Comparison of ENCODE assay signal across 8 cellular contexts in genomic region chr3:40452876-40453730, GRCh38. TPM values are rescaled to one million over a fixed set of nuclear protein-coding genes. Genes with fewer than 3 reads are reported as not detected.
A peak's percentile ranks its signal among the peaks of the same experiment; 100 is the strongest.
DNase-seq lines count a peak whose midpoint lies in the region; ATAC-seq and TF ChIP-seq lines count a peak whose summit lies in the region.

No MANE protein-coding gene starts in this region.

- no peak overlapping the region for H2BK12ac ChIP-seq in H9 (ENCODE audit: insufficient read length, low read depth, low read length)

- no peak overlapping the region for H3K56ac ChIP-seq in H9 (ENCODE audit: insufficient read length, low read depth, low read length)

- H2AFZ ChIP-seq in H9 (ENCODE audit: low read length), result peak overlapping the region; percentile 34

- H2BK15ac ChIP-seq in H9 (ENCODE audit: low read depth, low read length), result no peak overlapping the region

- H3T11ph ChIP-seq in H9 (ENCODE audit: low read length), result no peak overlapping the region

- DNase-seq in H9, result peak; percentile 100
- DNase-seq in M059J (ENCODE audit: low read depth), result peak; percentile 97
- DNase-seq in activated effector memory CD4-positive, alpha-beta T cell treated with anti-CD3 and anti-CD28 coated beads, Interleukin-2, amount 50 U/mL, for 16 hours, result peak; percentile 98
- DNase-seq in fibroblast of the aortic adventitia (ENCODE audit: low read depth), result peak; percentile 98
- peak; percentile 98 for DNase-seq in natural killer cell treated with Interleukin-12 subunit alpha and Interleukin-12 subunit beta and Interleukin-15 and Interleukin-18, amount 100 ng/mL, for 72 hours (ENCODE audit: low spot score)
- peak; percentile 97 for DNase-seq in stimulated activated naive CD4-positive, alpha-beta T cell treated with Interleukin-2 at 50 U/mL for 16 hours (lab: John Stamatoyannopoulos, UW)

- H3K36me3 ChIP-seq in ES-I3 (ENCODE audit: insufficient read depth, low read length), result peaks cover 4% of the 10 kb centered on the region

- peak overlapping the region; percentile 82 for H3K14ac ChIP-seq in H9 (ENCODE audit: insufficient read depth, low read length)

- no peaks in the 10 kb centered on the region for H3K9me3 ChIP-seq in ES-I3 (ENCODE audit: control insufficient read depth, insufficient read depth, low read length)
- H3K9me3 ChIP-seq in H9 (ENCODE audit: control insufficient read depth, low read depth, low read length), result no peaks in the 10 kb centered on the region

- H3K4me3 ChIP-seq in fibroblast of the aortic adventitia (ENCODE audit: low read depth, low read length), result peak overlapping the region; percentile 92

- no peak overlapping the region for H2AK5ac ChIP-seq in H9 (ENCODE audit: insufficient read length, low read length)

- H3K18ac ChIP-seq in H9 (ENCODE audit: insufficient read length, low read depth, low read length), result peak overlapping the region; percentile 90

- peaks cover 11 to 21% of the 10 kb centered on the region in 2 experiments for H3K4me1 Mint-ChIP-seq in H9
- peaks cover 30 to 31% of the 10 kb centered on the region in 2 donors for H3K4me1 Mint-ChIP-seq in natural killer cell treated with Interleukin-12 subunit alpha and Interleukin-12 subunit beta and Interleukin-15 and Interleukin-18, amount 100 ng/mL, for 72 hours (ENCODE audit: low read depth in 2 of 2)

- TF ChIP-seq POLR2A in Raji (IDR thresholded peaks at IDR 0.05; ENCODE audit: insufficient read depth, low read depth, low read length), result peak; percentile 86

- H3K9me3 Mint-ChIP-seq in H9, result no peaks in the 10 kb centered on the region
- H3K9me3 Mint-ChIP-seq in natural killer cell treated with Interleukin-12 subunit alpha and Interleukin-12 subunit beta and Interleukin-15 and Interleukin-18, amount 100 ng/mL, for 72 hours, result peaks cover 2% of the 10 kb centered on the region

- H2BK5ac ChIP-seq in H9 (ENCODE audit: insufficient read length, low read length), result peak overlapping the region; percentile 23

- no peak overlapping the region for H2BK20ac ChIP-seq in H9 (ENCODE audit: low read depth, low read length, poor library complexity, severe bottlenecking)

- H3K9ac ChIP-seq in ES-I3 (ENCODE audit: low read depth, low read length) (peak overlapping the region; percentile 86), H9 (ENCODE audit: extremely low read depth, insufficient read length, low read length) (peak overlapping the region; percentile 87)

- H3K4ac ChIP-seq in H9 (ENCODE audit: low read depth, low read length), result no peak overlapping the region; the same call in 1 of the 2 replicates

- no peak overlapping the region for H4K91ac ChIP-seq in H9 (ENCODE audit: insufficient read length, low read depth, low read length)

- WGBS in H9 (ENCODE audit: extremely low coverage, insufficient read length, low lambda C conversion rate), result no CpG with 5 or more reads among the region's 41 CpGs

- H3K4me2 ChIP-seq in H9 (ENCODE audit: insufficient read depth, insufficient read length, low read length), result peak overlapping the region; percentile 82

- no peak overlapping the region for H2BK120ac ChIP-seq in H9 (ENCODE audit: low read depth, low read length, poor library complexity, severe bottlenecking)

- H3K23ac ChIP-seq in H9 (ENCODE audit: insufficient read length, low read depth, low read length), result no peak overlapping the region

- H3K79me1 ChIP-seq in H9 (ENCODE audit: insufficient read depth, low read depth, low read length, poor library complexity, severe bottlenecking), result no peaks in the 10 kb centered on the region

- peaks cover 5 to 9% (median 6%) of the 10 kb centered on the region in 3 experiments for H3K36me3 Mint-ChIP-seq in H9 (ENCODE audit: insufficient read depth in 1 of 3, low read depth in 3 of 3)
- H3K36me3 Mint-ChIP-seq in natural killer cell treated with Interleukin-12 subunit alpha and Interleukin-12 subunit beta and Interleukin-15 and Interleukin-18, amount 100 ng/mL, for 72 hours, result peaks cover 12% of the 10 kb centered on the region

- H4K20me1 ChIP-seq in H9 (ENCODE audit: control insufficient read depth, insufficient read depth, insufficient read length), result no peaks in the 10 kb centered on the region

- H3K27me3 Mint-ChIP-seq in H9 (ENCODE audit: low read depth), result peaks cover 3% of the 10 kb centered on the region; the same call in 1 of the 2 replicates
- no peaks in the 10 kb centered on the region for H3K27me3 Mint-ChIP-seq in natural killer cell treated with Interleukin-12 subunit alpha and Interleukin-12 subunit beta and Interleukin-15 and Interleukin-18, amount 100 ng/mL, for 72 hours

- peaks cover 11% of the 10 kb centered on the region for H3K23me2 ChIP-seq in H9 (ENCODE audit: insufficient read length, low read depth, low read length, poor library complexity, severe bottlenecking)

- H3K27me3 ChIP-seq in H9 (ENCODE audit: insufficient read depth, low read length), result no peaks in the 10 kb centered on the region

- H3K79me2 ChIP-seq in H9 (ENCODE audit: insufficient read depth, low read length), result peaks cover 7% of the 10 kb centered on the region; the same call in 1 of the 2 replicates

- H3K27ac ChIP-seq in H9 (ENCODE audit: insufficient read length, low read depth, low read length), result peak overlapping the region; percentile 27

- peak; percentile 96 to 97 for ATAC-seq in natural killer cell treated with Interleukin-12 subunit alpha and Interleukin-12 subunit beta and Interleukin-15 and Interleukin-18, amount 100 ng/mL, for 72 hours

- H3K27ac Mint-ChIP-seq in H9, result peak overlapping the region; percentile 98 to 99 (median 99)
- peak overlapping the region; percentile 87 to 98 for H3K27ac Mint-ChIP-seq in natural killer cell treated with Interleukin-12 subunit alpha and Interleukin-12 subunit beta and Interleukin-15 and Interleukin-18, amount 100 ng/mL, for 72 hours

- peak overlapping the region; percentile 86 to 91 for H3K4me3 Mint-ChIP-seq in H9
- peak overlapping the region; percentile 96 for H3K4me3 Mint-ChIP-seq in natural killer cell treated with Interleukin-12 subunit alpha and Interleukin-12 subunit beta and Interleukin-15 and Interleukin-18, amount 100 ng/mL, for 72 hours

- H4K8ac ChIP-seq in H9 (replicated peaks; ENCODE audit: insufficient read length, low read depth, low read length), result no peak overlapping the region

- peak overlapping the region; percentile 20 for H4K5ac ChIP-seq in H9 (ENCODE audit: insufficient read length, low read depth, low read length)

- TF ChIP-seq CTCF in H9 (conservative IDR thresholded peaks at IDR 0.05) (no peak), fibroblast of the aortic adventitia (IDR thresholded peaks at IDR 0.05; ENCODE audit: insufficient read depth, low read length) (no peak)

- H3K4me1 ChIP-seq in ES-I3 (ENCODE audit: insufficient read depth, low read length) (0 out of 2 replicates have a peak, but pooled peaks cover 1% of the 10 kb centered on the region), H9 (ENCODE audit: insufficient read depth, low read length) (0 out of 2 replicates have a peak, but pooled peaks cover 2% of the 10 kb centered on the region)

RNA-seq across cellular contexts. Expression of gene RPL14, which starts 4.0 kb away (rescaled TPM):
- total RNA-seq in H9 (2021) (2,490 and 2,505 TPM in 2 replicates), fibroblast of the aortic adventitia (ENCODE audit: low replicate concordance) (102 and 722 TPM in 2 replicates)
- 237 and 242 TPM in 2 replicates for total RNA-seq in M059J (2014; rRNA removed; shearing (Covaris generic))
- total RNA-seq in natural killer cell treated with Interleukin-12 subunit alpha and Interleukin-12 subunit beta and Interleukin-15 and Interleukin-18, amount 100 ng/mL, for 72 hours, result 1,000 to 10,000 TPM; 1,149 to 1,386 TPM

RNA-seq across cellular contexts. Expression of gene ZNF619, which starts 23.8 kb away (rescaled TPM):
- total RNA-seq in H9 (2021), result 4.3 and 4.8 TPM in 2 replicates
- total RNA-seq in M059J (2014; rRNA removed; shearing (Covaris generic)), result 4.1 and 4.4 TPM in 2 replicates
- 2.7 and 7.1 TPM in 2 replicates for total RNA-seq in fibroblast of the aortic adventitia (ENCODE audit: low replicate concordance)
- total RNA-seq in natural killer cell treated with Interleukin-12 subunit alpha and Interleukin-12 subunit beta and Interleukin-15 and Interleukin-18, amount 100 ng/mL, for 72 hours, result 10 to 100 TPM in 1 of 2 donors, 1 to 10 TPM in 1; 7.5 to 12.6 TPM

RNA-seq across cellular contexts. Expression of gene ZNF620, which starts 52.7 kb away (rescaled TPM):
- total RNA-seq in H9 (2021) (27.1 and 27.5 TPM in 2 replicates), fibroblast of the aortic adventitia (ENCODE audit: low replicate concordance) (0.65 and 0.99 TPM in 2 replicates)
- total RNA-seq in M059J (2014; rRNA removed; shearing (Covaris generic)), result 3.2 and 4.4 TPM in 2 replicates
- 1 to 10 TPM; 4.6 to 6.2 TPM for total RNA-seq in natural killer cell treated with Interleukin-12 subunit alpha and Interleukin-12 subunit beta and Interleukin-15 and Interleukin-18, amount 100 ng/mL, for 72 hours

Comparison
In these comparisons a context has a peak if more than half of its experiments do, and no peak if none do; other contexts are left out.
1. Peak in every context shown above with its lines: DNase-seq, ATAC-seq, H3K4me3 ChIP-seq and H3K27ac ChIP-seq.